20 cellular contexts compared by ENCODE assay signal in genomic region chr2:17441055-17441771, GRCh38.
A peak's percentile ranks its signal among the peaks of the same experiment; 100 is the strongest.
DNase-seq lines count a peak whose midpoint lies in the region; ATAC-seq and TF ChIP-seq lines count a peak whose summit lies in the region.
"Had no signal": no experiment of that assay in that cellular context is flagged by ENCODE, and none has a peak within 500 bp of the region (broad histone marks: within the 10 kb centered on the region; RNA-seq: fewer than 3 reads in every experiment).

No MANE protein-coding gene starts in this region.

- H3K36me3 Mint-ChIP-seq in CD8-positive, alpha-beta memory T cell, result no peaks in the 10 kb centered on the region

- CTCF ChIA-PET in CD8-positive, alpha-beta memory T cell (lab: Charles Lee), result no interaction called here

- H3K4me3 ChIP-seq in HUES48 (ENCODE audit: low read depth, low read length) (no peak overlapping the region), WERI-Rb-1 (ENCODE audit: low read depth, low read length) (no peak overlapping the region), esophagus squamous epithelium (peak overlapping the region; percentile 26 to 59 (median 36)), spleen (no peak overlapping the region)
- H3K4me3 ChIP-seq in CD8-positive, alpha-beta memory T cell (ENCODE audit: low read length), result no peak overlapping the region
- H3K4me3 ChIP-seq: adrenal gland, cardiac muscle cell, prostate gland, transverse colon had no signal

- no peak for ATAC-seq in GM21515 (IDR thresholded peaks at IDR 0.05; ENCODE audit: unreplicated experiment)
- ATAC-seq: stimulated activated naive CD8-positive, alpha-beta T cell treated with anti-CD3 and anti-CD28 coated beads, Interleukin-15, Interleukin-2, amounts not matched to agents 100 U/mL and 50 U/mL, for 24 hours had no signal

- H3K27ac ChIP-seq in HUES48 (ENCODE audit: low read depth, low read length), result peak overlapping the region; percentile 91
- no peak overlapping the region for H3K27ac ChIP-seq in WERI-Rb-1
- peak overlapping the region; percentile 71 to 84 (median 82) for H3K27ac ChIP-seq in esophagus squamous epithelium
- H3K27ac ChIP-seq in spleen, result no peak overlapping the region
- no peak overlapping the region for H3K27ac ChIP-seq in CD8-positive, alpha-beta memory T cell (ENCODE audit: low read depth, low read length)
- H3K27ac ChIP-seq: adrenal gland, cardiac muscle cell, prostate gland, transverse colon, VCaP had no signal

- POLR2A ChIA-PET in CD8-positive, alpha-beta memory T cell (lab: Charles Lee), result no interaction called here

- H3K27me3 ChIP-seq in HUES48 (ENCODE audit: control insufficient read depth, insufficient read depth, low read length) (no peaks in the 10 kb centered on the region), WERI-Rb-1 (ENCODE audit: insufficient read depth, low read depth, severe bottlenecking) (no peaks in the 10 kb centered on the region), esophagus squamous epithelium (no peaks in the 10 kb centered on the region), spleen (replicated peaks in 1 of 7) (no peaks in the 10 kb centered on the region)
- H3K27me3 ChIP-seq in CD8-positive, alpha-beta memory T cell (ENCODE audit: insufficient read depth, low read length, poor library complexity, severe bottlenecking), result no peaks in the 10 kb centered on the region
- H3K27me3 ChIP-seq: adrenal gland, cardiac muscle cell, transverse colon had no signal

- intact Hi-C loops in esophagus squamous epithelium (cut with DNase I), result no loop called here
- intact Hi-C loops in spleen (cut with DNase I; ENCODE audit: low total_unique reads), result no loop called here
- intact Hi-C loops in head of caudate nucleus (cut with DNase I), result no loop called here

- H3K9ac ChIP-seq in HUES48 (ENCODE audit: low read depth, low read length), result no peak overlapping the region; the same call in 1 of the 2 replicates

- TF ChIP-seq POLR2A in esophagus squamous epithelium (IDR thresholded peaks at IDR 0.05), result no peak
- TF ChIP-seq POLR2A in spleen (IDR thresholded peaks at IDR 0.05), result no peak

- no peak overlapping the region for H3K27ac Mint-ChIP-seq in CD8-positive, alpha-beta memory T cell
- H3K27ac Mint-ChIP-seq: nephron had no signal

- H3K9me3 ChIP-seq in HUES48 (ENCODE audit: control insufficient read depth, insufficient read depth, low read length), result no peaks in the 10 kb centered on the region
- H3K9me3 ChIP-seq in WERI-Rb-1 (ENCODE audit: severe bottlenecking), result no peaks in the 10 kb centered on the region
- H3K9me3 ChIP-seq in esophagus squamous epithelium, result no peaks in the 10 kb centered on the region
- H3K9me3 ChIP-seq in spleen, result peaks cover 0 to 6% (median 0%) of the 10 kb centered on the region in 8 donors
- H3K9me3 ChIP-seq in CD8-positive, alpha-beta memory T cell (ENCODE audit: low read length), result no peaks in the 10 kb centered on the region
- H3K9me3 ChIP-seq: adrenal gland, prostate gland, transverse colon had no signal

- no peak for TF ChIP-seq CTCF in WERI-Rb-1 (IDR thresholded peaks at IDR 0.05; ENCODE audit: low read depth, low read length)
- TF ChIP-seq CTCF in esophagus squamous epithelium (IDR thresholded peaks at IDR 0.05), result no peak
- TF ChIP-seq CTCF in spleen (IDR thresholded peaks at IDR 0.05 in 8 of 11, conservative IDR thresholded peaks at IDR 0.05 in 3 of 11), result no peak

- H3K4me1 ChIP-seq in HUES48 (ENCODE audit: control insufficient read depth, insufficient read depth, low read length) (peaks cover 19% of the 10 kb centered on the region), esophagus squamous epithelium (peaks cover 0 to 20% (median 0%) of the 10 kb centered on the region in 3 donors), spleen (no peaks in the 10 kb centered on the region)
- no peaks in the 10 kb centered on the region for H3K4me1 ChIP-seq in CD8-positive, alpha-beta memory T cell (ENCODE audit: insufficient read depth, low read length)
- H3K4me1 ChIP-seq: adrenal gland, prostate gland, transverse colon had no signal

- no peak overlapping the region for H3K4me3 Mint-ChIP-seq in CD8-positive, alpha-beta memory T cell
- H3K4me3 Mint-ChIP-seq: nephron had no signal

- H3K4me1 Mint-ChIP-seq in CD8-positive, alpha-beta memory T cell, result no peaks in the 10 kb centered on the region
- H3K4me1 Mint-ChIP-seq: nephron had no signal

- DNase-seq in WERI-Rb-1 (peak; percentile 52), esophagus squamous epithelium (lab: John Stamatoyannopoulos, UW) (no peak), spleen (peak; percentile 41), head of caudate nucleus (no peak)
- no peak for DNase-seq in CD8-positive, alpha-beta memory T cell
- DNase-seq: activated gamma-delta T cell; adrenal gland; AML-193; DMS79 treated with DMSO at 0.1 percent for 48 hours; erythroblast; NCI-H1694 treated with DMSO at 0.1 percent for 48 hours; stimulated activated naive CD8-positive, alpha-beta T cell treated with anti-CD3 and anti-CD28 coated beads, Interleukin-15, Interleukin-2, amounts not matched to agents 100 U/mL and 50 U/mL, for 24 hours; T-helper 2 cell; transverse colon had no signal

- H3K27me3 Mint-ChIP-seq in CD8-positive, alpha-beta memory T cell, result no peaks in the 10 kb centered on the region

- 31 to 48% methylated on average over 3 to 4 of the region's 4 CpGs for WGBS in esophagus squamous epithelium, 2 donors
- 63 to 91% (median 74%) methylated on average over 3 to 4 of the region's 4 CpGs for WGBS in spleen, 5 donors

- H3K9me3 Mint-ChIP-seq in CD8-positive, alpha-beta memory T cell, result peaks cover 0 to 13% (median 5%) of the 10 kb centered on the region in 5 donors

- no peaks in the 10 kb centered on the region for H3K36me3 ChIP-seq in HUES48 (ENCODE audit: control insufficient read depth, insufficient read depth, low read length)
- H3K36me3 ChIP-seq in WERI-Rb-1, result no peaks in the 10 kb centered on the region
- no peaks in the 10 kb centered on the region for H3K36me3 ChIP-seq in esophagus squamous epithelium
- no peaks in the 10 kb centered on the region for H3K36me3 ChIP-seq in spleen
- no peaks in the 10 kb centered on the region for H3K36me3 ChIP-seq in CD8-positive, alpha-beta memory T cell (ENCODE audit: insufficient read depth, low read length)
- H3K36me3 ChIP-seq: adrenal gland, cardiac muscle cell, prostate gland, transverse colon had no signal

Comparison
In these comparisons a context has a peak if more than half of its experiments do, and no peak if none do; other contexts are left out.
1. H3K27ac ChIP-seq: peak in HUES48 (single experiment) and esophagus squamous epithelium (4 of 4); none in WERI-Rb-1 (single experiment), spleen (0 of 8) and CD8-positive, alpha-beta memory T cell (single experiment).
2. H3K4me3 ChIP-seq: peak in esophagus squamous epithelium (4 of 4); none in HUES48 (single experiment), WERI-Rb-1 (single experiment), spleen (0 of 8) and CD8-positive, alpha-beta memory T cell (single experiment).
3. DNase-seq: peak in WERI-Rb-1 (single experiment) and spleen (single experiment); none in esophagus squamous epithelium (single experiment), head of caudate nucleus (0 of 42) and CD8-positive, alpha-beta memory T cell (0 of 5).